ENCODE assay signal across 10 cellular contexts in genomic region chr14:100278702-100279101, GRCh38. TPM values are rescaled to one million over a fixed set of nuclear protein-coding genes. Genes with fewer than 3 reads are reported as not detected.
A peak's percentile ranks its signal among the peaks of the same experiment; 100 is the strongest.
DNase-seq lines count a peak whose midpoint lies in the region; ATAC-seq and TF ChIP-seq lines count a peak whose summit lies in the region.
"Had no signal": no experiment of that assay in that cellular context is flagged by ENCODE, and none has a peak within 500 bp of the region (broad histone marks: within the 10 kb centered on the region; RNA-seq: fewer than 3 reads in every experiment).

No MANE protein-coding gene starts in this region.

- H4K20me1 ChIP-seq in PC-9 (ENCODE audit: insufficient read depth) = peaks cover 66% of the 10 kb centered on the region

- H3K27me3 ChIP-seq in thyroid gland (no peaks in the 10 kb centered on the region), PC-9 (ENCODE audit: insufficient read depth, low read depth) (no peaks in the 10 kb centered on the region)

- H3K4me1 Mint-ChIP-seq in activated naive CD4-positive, alpha-beta T cell treated with anti-CD3 and anti-CD28 coated beads for 36 hours (ENCODE audit: low read depth) = peaks cover 27% of the 10 kb centered on the region
- peaks cover 27% of the 10 kb centered on the region for H3K4me1 Mint-ChIP-seq in activated naive CD4-positive, alpha-beta T cell treated with anti-CD3 and anti-CD28 coated beads, Interleukin-2, amount 10 ng/mL, durations not matched to agents 7 days and 5 days
- peaks cover 36 to 38% of the 10 kb centered on the region in 2 donors for H3K4me1 Mint-ChIP-seq in effector memory CD8-positive, alpha-beta T cell (ENCODE audit: low read depth in 2 of 2)

- H3K36me3 ChIP-seq in thyroid gland (no peaks in the 10 kb centered on the region), PC-9 (ENCODE audit: low read depth) (no peaks in the 10 kb centered on the region)

- TF ChIP-seq CTCF in thyroid gland (IDR thresholded peaks at IDR 0.05) (peak in 4 of 6 experiments; percentile 23 to 45 (median 36)), PC-9 (conservative IDR thresholded peaks at IDR 0.05) (no peak)

- POLR2A ChIA-PET in PC-9 (lab: Charles Lee; ENCODE audit: unreplicated experiment) = no interaction called here

- H3K36me3 Mint-ChIP-seq in activated naive CD4-positive, alpha-beta T cell treated with anti-CD3 and anti-CD28 coated beads for 36 hours (ENCODE audit: low read depth) = peaks cover 9% of the 10 kb centered on the region
- peaks cover 32% of the 10 kb centered on the region for H3K36me3 Mint-ChIP-seq in activated naive CD4-positive, alpha-beta T cell treated with anti-CD3 and anti-CD28 coated beads, Interleukin-2, amount 10 ng/mL, durations not matched to agents 7 days and 5 days
- H3K36me3 Mint-ChIP-seq in effector memory CD8-positive, alpha-beta T cell (ENCODE audit: insufficient read depth) = peaks cover 36% of the 10 kb centered on the region

- intact Hi-C loops in activated naive CD4-positive, alpha-beta T cell treated with anti-CD3 and anti-CD28 coated beads for 36 hours (cut with micrococcal nuclease) = no loop called here
- intact Hi-C loops in thyroid gland (cut with DNase I) = no loop called here
- intact Hi-C loops in PC-9 (cut with micrococcal nuclease; ENCODE audit: unreplicated experiment) = no loop called here

- no TSS peak for BruUV-seq in PC-9 (replicated peaks; lab: Mats Ljungman, UMichigan)

- peak in 1 of 2 donors; percentile 27 for TF ChIP-seq POLR2A in thyroid gland (IDR thresholded peaks at IDR 0.05)

- H3K27me3 Mint-ChIP-seq in activated naive CD4-positive, alpha-beta T cell treated with anti-CD3 and anti-CD28 coated beads for 36 hours (ENCODE audit: low read depth) = no peaks in the 10 kb centered on the region
- no peaks in the 10 kb centered on the region for H3K27me3 Mint-ChIP-seq in activated naive CD4-positive, alpha-beta T cell treated with anti-CD3 and anti-CD28 coated beads, Interleukin-2, amount 10 ng/mL, durations not matched to agents 7 days and 5 days
- no peaks in the 10 kb centered on the region for H3K27me3 Mint-ChIP-seq in effector memory CD8-positive, alpha-beta T cell

- H3K27ac ChIP-seq in thyroid gland (peak overlapping the region; percentile 6 to 93 (median 82)), PC-9 (no peak overlapping the region)

- H3K9me3 Mint-ChIP-seq in activated naive CD4-positive, alpha-beta T cell treated with anti-CD3 and anti-CD28 coated beads for 36 hours = no peaks in the 10 kb centered on the region
- no peaks in the 10 kb centered on the region for H3K9me3 Mint-ChIP-seq in activated naive CD4-positive, alpha-beta T cell treated with anti-CD3 and anti-CD28 coated beads, Interleukin-2, amount 10 ng/mL, durations not matched to agents 7 days and 5 days
- H3K9me3 Mint-ChIP-seq in effector memory CD8-positive, alpha-beta T cell = no peaks in the 10 kb centered on the region

- peak; percentile 47 for ATAC-seq in effector memory CD8-positive, alpha-beta T cell (replicated peaks)

- CTCF ChIA-PET in activated naive CD4-positive, alpha-beta T cell treated with anti-CD3 and anti-CD28 coated beads for 36 hours (lab: Charles Lee) = interaction anchor here (0.6 kb wide), 1 partner anchor 313 kb away, joined by 3 read pairs; no protein-coding TSS in a partner anchor
- CTCF ChIA-PET in activated naive CD4-positive, alpha-beta T cell treated with anti-CD3 and anti-CD28 coated beads, Interleukin-2, amount 10 ng/mL, durations not matched to agents 7 days and 5 days (lab: Charles Lee) = interaction anchor here (0.9 to 1.0 kb wide), 3 partner anchors 12 to 99 kb away, joined by 3 read pairs; no protein-coding TSS in a partner anchor
- CTCF ChIA-PET in PC-9 (lab: Charles Lee) = no interaction called here

- H3K79me2 ChIP-seq in PC-9 (ENCODE audit: low read depth) = peaks cover 62% of the 10 kb centered on the region

- H3F3A ChIP-seq in PC-9 (ENCODE audit: insufficient read depth, low read depth) = peaks cover 6% of the 10 kb centered on the region; the same call in 1 of the 2 replicates

- H3K4me1 ChIP-seq in thyroid gland (peaks cover 64 to 87% of the 10 kb centered on the region in 2 donors), PC-9 (replicated peaks; ENCODE audit: insufficient read depth) (no peaks in the 10 kb centered on the region)

- peak overlapping the region; percentile 56 for H3K27ac Mint-ChIP-seq in activated naive CD4-positive, alpha-beta T cell treated with anti-CD3 and anti-CD28 coated beads for 36 hours
- no peak overlapping the region for H3K27ac Mint-ChIP-seq in activated naive CD4-positive, alpha-beta T cell treated with anti-CD3 and anti-CD28 coated beads, Interleukin-2, amount 10 ng/mL, durations not matched to agents 7 days and 5 days
- peak overlapping the region; percentile 66 to 77 for H3K27ac Mint-ChIP-seq in effector memory CD8-positive, alpha-beta T cell

- H3K4me3 Mint-ChIP-seq in activated naive CD4-positive, alpha-beta T cell treated with anti-CD3 and anti-CD28 coated beads for 36 hours = no peak overlapping the region
- H3K4me3 Mint-ChIP-seq in activated naive CD4-positive, alpha-beta T cell treated with anti-CD3 and anti-CD28 coated beads, Interleukin-2, amount 10 ng/mL, durations not matched to agents 7 days and 5 days = no peak overlapping the region
- H3K4me3 Mint-ChIP-seq in effector memory CD8-positive, alpha-beta T cell = peak overlapping the region in 1 of 2 donors; percentile 34

- H3K9me3 ChIP-seq in thyroid gland = no peaks in the 10 kb centered on the region
- no peaks in the 10 kb centered on the region for H3K9me3 ChIP-seq in PC-9 (ENCODE audit: insufficient read depth, low read depth)

- H3K4me3 ChIP-seq in thyroid gland (replicated peaks in 1 of 3) (no peak overlapping the region), PC-9 (no peak overlapping the region)

- WGBS in thyroid gland, 2 donors = 23% methylated on average over 7 to 8 of the region's 8 CpGs

- H3K4me2 ChIP-seq in PC-9 = no peak overlapping the region

- H3K9me2 ChIP-seq in PC-9 (ENCODE audit: insufficient read depth) = no peaks in the 10 kb centered on the region

- H2AFZ ChIP-seq in PC-9 = no peak overlapping the region

- DNase-seq in activated naive CD4-positive, alpha-beta T cell treated with anti-CD3 and anti-CD28 coated beads for 36 hours = no peak
- no peak for DNase-seq in activated naive CD4-positive, alpha-beta T cell treated with anti-CD3 and anti-CD28 coated beads, Interleukin-2, amount 10 ng/mL, durations not matched to agents 7 days and 5 days
- DNase-seq in NCI-H226 (peak; percentile 53), thyroid gland (peak; percentile 78 to 80), NCI-H2227 (lab: John Stamatoyannopoulos, UW; ENCODE audit: unreplicated experiment) (no peak), PC-9 (no peak)
- no peak for DNase-seq in effector memory CD8-positive, alpha-beta T cell
- DNase-seq in activated CD4-positive, alpha-beta T cell treated with anti-CD3 and anti-CD28 coated beads, Interleukin-2, amount 50 U/mL, for 1 hour = no peak

RNA-seq across cellular contexts. Expression of gene SLC25A29, which starts 27.5 kb away (rescaled TPM):
- 1 to 10 TPM; 8.9 to 9.8 TPM for total RNA-seq in activated naive CD4-positive, alpha-beta T cell treated with anti-CD3 and anti-CD28 coated beads for 36 hours
- total RNA-seq in thyroid gland = 100 to 1,000 TPM; 354 to 606 (median 433) TPM
- total RNA-seq in PC-9 (2021) = 6.9 and 11.8 TPM in 2 replicates

RNA-seq across cellular contexts. Expression of gene YY1, which starts 39.8 kb away (rescaled TPM):
- total RNA-seq in activated naive CD4-positive, alpha-beta T cell treated with anti-CD3 and anti-CD28 coated beads for 36 hours = 10 to 100 TPM; 82.4 to 85.0 TPM
- total RNA-seq in thyroid gland (10 to 100 TPM; 50.0 to 67.4 (median 55.6) TPM), PC-9 (2021) (32.3 and 35.8 TPM in 2 replicates)

RNA-seq across cellular contexts. Expression of gene SLC25A47, which starts 44.4 kb away (rescaled TPM):
- total RNA-seq in activated naive CD4-positive, alpha-beta T cell treated with anti-CD3 and anti-CD28 coated beads for 36 hours = not detected
- not detected for total RNA-seq in thyroid gland
- total RNA-seq in PC-9 (2021) = not detected in 2 replicates
- total RNA-seq: lower leg skin; T-helper 1 cell treated with Interleukin-12 subunit alpha and Interleukin-12 subunit beta and Interleukin-4 antibody, amounts not matched to agents 30 ng/mL and 1 ng/mL, for 36 hours had no signal

Comparison
In these comparisons a context has a peak if more than half of its experiments do, and no peak if none do; other contexts are left out.
1. DNase-seq: peak in NCI-H226 (single experiment) and thyroid gland (2 of 2); none in activated naive CD4-positive, alpha-beta T cell treated with anti-CD3 and anti-CD28 coated beads for 36 hours (single experiment), activated naive CD4-positive, alpha-beta T cell treated with anti-CD3 and anti-CD28 coated beads, Interleukin-2, amount 10 ng/mL, durations not matched to agents 7 days and 5 days (single experiment), effector memory CD8-positive, alpha-beta T cell (0 of 3), NCI-H2227 (single experiment), activated CD4-positive, alpha-beta T cell treated with anti-CD3 and anti-CD28 coated beads, Interleukin-2, amount 50 U/mL, for 1 hour (single experiment) and PC-9 (0 of 2).
2. RNA of gene SLC25A29, which starts 27.5 kb away (total RNA-seq): 354 to 606 TPM in thyroid gland; 8.9 to 9.8 TPM in activated naive CD4-positive, alpha-beta T cell treated with anti-CD3 and anti-CD28 coated beads for 36 hours and 6.9 to 11.8 TPM in PC-9; every median in the first group is over 10 times any median in the second.